ENCODE assay signal across 22 cellular contexts in genomic region chr9:123778232-123778902, GRCh38.
"Had no signal": no experiment of that assay in that cellular context is flagged by ENCODE, and none has a peak within 500 bp of the region (broad histone marks: within the 10 kb centered on the region; RNA-seq: fewer than 3 reads in every experiment).

No MANE protein-coding gene starts in this region.

- H3K9me3 ChIP-seq: breast epithelium, SK-N-SH had no signal

- H3K9me3 Mint-ChIP-seq: activated CD8-positive, alpha-beta T cell treated with anti-CD3 and anti-CD28 coated beads for 36 hours; activated naive CD8-positive, alpha-beta T cell treated with anti-CD3 and anti-CD28 coated beads, Interleukin-2, amount 10 ng/mL, durations not matched to agents 7 days and 5 days; activated T-cell treated with anti-CD3 and anti-CD28 coated beads, Interleukin-2, amount 50 U/mL, for 72 hours had no signal

- H3K27ac ChIP-seq: breast epithelium, WERI-Rb-1 had no signal

- H3K27ac Mint-ChIP-seq: activated CD4-positive, alpha-beta T cell treated with anti-CD3 and anti-CD28 coated beads for 36 hours; activated CD8-positive, alpha-beta T cell treated with anti-CD3 and anti-CD28 coated beads for 36 hours; activated naive CD8-positive, alpha-beta T cell treated with anti-CD3 and anti-CD28 coated beads, Interleukin-2, amount 10 ng/mL, durations not matched to agents 7 days and 5 days; activated T-cell treated with anti-CD3 and anti-CD28 coated beads, Interleukin-2, amount 50 U/mL, for 72 hours had no signal

- H3K36me3 Mint-ChIP-seq: activated naive CD8-positive, alpha-beta T cell treated with anti-CD3 and anti-CD28 coated beads, Interleukin-2, amount 10 ng/mL, durations not matched to agents 7 days and 5 days had no signal

- DNase-seq: activated CD4-positive, alpha-beta T cell treated with anti-CD3 and anti-CD28 coated beads for 36 hours; activated CD8-positive, alpha-beta memory T cell treated with anti-CD3 and anti-CD28 coated beads, Interleukin-2, amount 50 U/mL, for 4 hours; activated CD8-positive, alpha-beta T cell treated with anti-CD3 and anti-CD28 coated beads for 36 hours; activated naive CD4-positive, alpha-beta T cell treated with anti-CD3 and anti-CD28 coated beads, Interleukin-2, amount 50 U/mL, for 16 hours; activated naive CD8-positive, alpha-beta T cell treated with anti-CD3 and anti-CD28 coated beads, Interleukin-2, amount 10 ng/mL, durations not matched to agents 7 days and 5 days; activated T-cell treated with anti-CD3 and anti-CD28 coated beads, Interleukin-2, amount 50 U/mL, for 72 hours; aorta; caudate nucleus; Kasumi-1; KBM-7; NCI-H1092; NCI-H1417 treated with DMSO at 0.1 percent for 48 hours; NCI-H1694 treated with DMSO at 0.1 percent for 48 hours; NCI-H2081 treated with DMSO at 0.1 percent for 48 hours; NCI-H2227 treated with DMSO at 0.1 percent for 48 hours; NCI-H526; NCI-H82; SIG-M5; SK-N-SH; T-helper 1 cell; WERI-Rb-1 had no signal

- H3K4me3 Mint-ChIP-seq: activated CD4-positive, alpha-beta T cell treated with anti-CD3 and anti-CD28 coated beads for 36 hours; activated CD8-positive, alpha-beta T cell treated with anti-CD3 and anti-CD28 coated beads for 36 hours; activated naive CD8-positive, alpha-beta T cell treated with anti-CD3 and anti-CD28 coated beads, Interleukin-2, amount 10 ng/mL, durations not matched to agents 7 days and 5 days; activated T-cell treated with anti-CD3 and anti-CD28 coated beads, Interleukin-2, amount 50 U/mL, for 72 hours had no signal

- H3K27me3 ChIP-seq: breast epithelium had no signal

- H3K4me3 ChIP-seq: breast epithelium had no signal

- H3K27me3 Mint-ChIP-seq: activated CD4-positive, alpha-beta T cell treated with anti-CD3 and anti-CD28 coated beads for 36 hours; activated CD8-positive, alpha-beta T cell treated with anti-CD3 and anti-CD28 coated beads for 36 hours; activated naive CD8-positive, alpha-beta T cell treated with anti-CD3 and anti-CD28 coated beads, Interleukin-2, amount 10 ng/mL, durations not matched to agents 7 days and 5 days had no signal

- H3K4me1 ChIP-seq: breast epithelium had no signal

- H3K36me3 ChIP-seq: breast epithelium, WERI-Rb-1 had no signal
